Comparison of ENCODE assay signal across 17 cellular contexts in the genomic region with DNA sequence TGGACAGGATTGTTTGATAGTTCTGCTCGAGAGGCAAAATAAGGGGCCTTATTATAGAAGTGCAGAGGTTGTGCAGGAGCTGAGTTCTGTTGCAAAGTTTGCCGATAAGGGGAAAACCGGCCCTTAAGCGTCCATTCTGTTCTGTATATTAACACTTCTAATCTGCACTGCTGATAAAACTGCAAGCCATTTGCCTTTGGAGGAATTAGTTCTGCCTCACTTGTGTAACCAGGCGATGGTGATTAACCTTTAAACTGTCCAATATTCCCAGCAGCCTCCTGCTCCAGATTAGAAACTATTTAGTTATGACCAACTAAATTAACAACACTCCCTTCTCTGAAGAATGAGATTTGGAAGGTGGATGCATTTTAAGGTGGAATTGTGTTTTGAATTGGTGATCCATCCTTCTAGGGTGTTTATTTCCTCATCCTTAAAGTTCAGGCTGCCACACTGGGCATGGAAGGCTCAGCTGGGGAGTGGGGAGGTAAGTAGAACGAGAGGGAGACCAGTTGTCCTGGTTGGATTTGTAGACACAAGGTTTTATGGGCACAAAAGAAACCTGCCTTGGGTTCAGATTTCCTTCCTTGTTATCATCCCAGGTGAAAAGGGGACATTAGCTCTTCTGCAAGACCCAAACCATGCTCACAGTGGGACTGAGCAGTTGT.
A peak's percentile ranks its signal among the peaks of the same experiment; 100 is the strongest.
DNase-seq lines count a peak whose midpoint lies in the region; ATAC-seq and TF ChIP-seq lines count a peak whose summit lies in the region.
"Had no signal": no experiment of that assay in that cellular context is flagged by ENCODE, and none has a peak within 500 bp of the region (broad histone marks: within the 10 kb centered on the region; RNA-seq: fewer than 3 reads in every experiment).

No MANE protein-coding gene starts in this region.

- ATAC-seq in GM23338: no peak
- no peak for ATAC-seq in HG03521 (IDR thresholded peaks at IDR 0.05; ENCODE audit: unreplicated experiment)
- ATAC-seq in GM21526 (IDR thresholded peaks at IDR 0.05; ENCODE audit: low FRiP score, unreplicated experiment): no peak
- ATAC-seq in stimulated activated naive CD8-positive, alpha-beta T cell treated with anti-CD3 and anti-CD28 coated beads, Interleukin-15, amount 100 ng/mL, for 72 hours: no peak
- ATAC-seq: HCT116 had no signal

- 0 out of 2 replicates have a peak, but pooled peaks cover 2% of the 10 kb centered on the region for H3K9me2 ChIP-seq in GM23338 (ENCODE audit: insufficient read depth)

- no peak overlapping the region for H3K27ac Mint-ChIP-seq in GM23338
- peak overlapping the region in 1 of 2 donors; percentile 5 for H3K27ac Mint-ChIP-seq in stimulated activated naive CD8-positive, alpha-beta T cell treated with anti-CD3 and anti-CD28 coated beads, Interleukin-15, amount 100 ng/mL, for 72 hours
- H3K27ac Mint-ChIP-seq: B cell; CD4-positive, alpha-beta T cell; HFFc6 had no signal

- no peaks in the 10 kb centered on the region for H3F3A ChIP-seq in GM23338 (replicated peaks; ENCODE audit: low read depth)

- peaks cover 3% of the 10 kb centered on the region for H3K27me3 Mint-ChIP-seq in GM23338 (ENCODE audit: insufficient read depth, low read depth, poor library complexity)
- peaks cover 45% of the 10 kb centered on the region for H3K27me3 Mint-ChIP-seq in stimulated activated naive CD8-positive, alpha-beta T cell treated with anti-CD3 and anti-CD28 coated beads, Interleukin-15, amount 100 ng/mL, for 72 hours

- DNase-seq in GM23338 (ENCODE audit: low spot score): no peak
- peak in 1 of 2 experiments; percentile 38 for DNase-seq in SJCRH30
- DNase-seq in esophagus muscularis mucosa (ENCODE audit: extremely low spot score): peak; percentile 81
- DNase-seq in retinal pigment epithelial cell (ENCODE audit: low read depth): peak; percentile 12
- DNase-seq in stimulated activated naive CD8-positive, alpha-beta T cell treated with anti-CD3 and anti-CD28 coated beads, Interleukin-15, amount 100 ng/mL, for 72 hours: no peak
- no peak for DNase-seq in stimulated activated CD4-positive, alpha-beta T cell treated with anti-CD3 and anti-CD28 coated beads, Interleukin-2, amount 100 ng/mL, for 48 hours
- DNase-seq: 8988T; C1 segment of cervical spinal cord; Caco-2; CD4-positive, alpha-beta T cell; GOT3; H7; HFFc6 had no signal

- no peak for TF ChIP-seq EP300 in esophagus muscularis mucosa (IDR thresholded peaks at IDR 0.05)

- no peak for TF ChIP-seq CTCF in GM23338 (conservative IDR thresholded peaks at IDR 0.05; ENCODE audit: low read depth in 2 of 2)
- no peak for TF ChIP-seq CTCF in esophagus muscularis mucosa (IDR thresholded peaks at IDR 0.05)
- TF ChIP-seq CTCF in retinal pigment epithelial cell (conservative IDR thresholded peaks at IDR 0.05; ENCODE audit: low read depth, low read length): no peak

- no peak overlapping the region for H3K4me2 ChIP-seq in GM23338

- H2AFZ ChIP-seq in GM23338: peak overlapping the region; percentile 47; the same call in 1 of the 2 replicates

- intact Hi-C loops in esophagus muscularis mucosa (cut with DNase I): no loop called here

- 88% methylated on average over 6 of the region's 6 CpGs for WGBS in esophagus muscularis mucosa

- no peaks in the 10 kb centered on the region for H3K9me3 Mint-ChIP-seq in GM23338
- H3K9me3 Mint-ChIP-seq in stimulated activated naive CD8-positive, alpha-beta T cell treated with anti-CD3 and anti-CD28 coated beads, Interleukin-15, amount 100 ng/mL, for 72 hours: no peaks in the 10 kb centered on the region
- H3K9me3 Mint-ChIP-seq: CD4-positive, alpha-beta T cell; HFFc6 had no signal

- no peaks in the 10 kb centered on the region for H4K20me1 ChIP-seq in GM23338 (replicated peaks; ENCODE audit: insufficient read depth)

- no peaks in the 10 kb centered on the region for H3K36me3 ChIP-seq in GM23338 (ENCODE audit: insufficient read depth)
- no peaks in the 10 kb centered on the region for H3K36me3 ChIP-seq in SJCRH30
- H3K36me3 ChIP-seq in esophagus muscularis mucosa: no peaks in the 10 kb centered on the region

- TF ChIP-seq POLR2A in esophagus muscularis mucosa (IDR thresholded peaks at IDR 0.05; ENCODE audit: low read depth): no peak

- H3K79me2 ChIP-seq in GM23338 (replicated peaks; ENCODE audit: insufficient read depth): no peaks in the 10 kb centered on the region

- H3K27me3 ChIP-seq in GM23338 (ENCODE audit: insufficient read depth) (no peaks in the 10 kb centered on the region), SJCRH30 (no peaks in the 10 kb centered on the region), esophagus muscularis mucosa (peaks cover 0 to 21% (median 0%) of the 10 kb centered on the region in 4 donors)

- H3K9me3 ChIP-seq in SJCRH30 (replicated peaks) (no peaks in the 10 kb centered on the region; the same call in 1 of the 2 replicates), esophagus muscularis mucosa (no peaks in the 10 kb centered on the region)
- H3K9me3 ChIP-seq: Caco-2 had no signal

- H3K4me3 ChIP-seq in GM23338 (no peak overlapping the region), SJCRH30 (no peak overlapping the region), esophagus muscularis mucosa (no peak overlapping the region), retinal pigment epithelial cell (ENCODE audit: low read length) (no peak overlapping the region)

- no peaks in the 10 kb centered on the region for H3K4me1 Mint-ChIP-seq in GM23338
- peaks cover 6% of the 10 kb centered on the region for H3K4me1 Mint-ChIP-seq in stimulated activated naive CD8-positive, alpha-beta T cell treated with anti-CD3 and anti-CD28 coated beads, Interleukin-15, amount 100 ng/mL, for 72 hours
- H3K4me1 Mint-ChIP-seq: B cell had no signal

- H3K4me3 Mint-ChIP-seq in GM23338: no peak overlapping the region
- H3K4me3 Mint-ChIP-seq in stimulated activated naive CD8-positive, alpha-beta T cell treated with anti-CD3 and anti-CD28 coated beads, Interleukin-15, amount 100 ng/mL, for 72 hours: no peak overlapping the region
- H3K4me3 Mint-ChIP-seq: B cell; CD4-positive, alpha-beta T cell; HFFc6 had no signal

- no peaks in the 10 kb centered on the region for H3K4me1 ChIP-seq in GM23338 (ENCODE audit: insufficient read depth)
- peaks cover 57% of the 10 kb centered on the region for H3K4me1 ChIP-seq in SJCRH30
- no peaks in the 10 kb centered on the region for H3K4me1 ChIP-seq in esophagus muscularis mucosa

- no peak overlapping the region for H3K27ac ChIP-seq in GM23338 (ENCODE audit: low read depth)
- peak overlapping the region; percentile 26 for H3K27ac ChIP-seq in SJCRH30
- H3K27ac ChIP-seq in esophagus muscularis mucosa (replicated peaks in 1 of 4): no peak overlapping the region

- H3K36me3 Mint-ChIP-seq in GM23338 (ENCODE audit: low read depth): no peaks in the 10 kb centered on the region

TF ChIP-seq in GM23338, 12 proteins besides CTCF, POLR2A, EP300 and RAD21 (continues in another document):
- no peak for TF ChIP-seq EZH2 (IDR thresholded peaks at IDR 0.05; ENCODE audit: low read depth, unreplicated experiment)
- no peak for TF ChIP-seq CREB1 (CRISPR knock-in tag; IDR thresholded peaks at IDR 0.05; ENCODE audit: low read depth)
- no peak for TF ChIP-seq EZH2phosphoT487 (IDR thresholded peaks at IDR 0.05; ENCODE audit: unreplicated experiment)
- TF ChIP-seq, protein P1, sequence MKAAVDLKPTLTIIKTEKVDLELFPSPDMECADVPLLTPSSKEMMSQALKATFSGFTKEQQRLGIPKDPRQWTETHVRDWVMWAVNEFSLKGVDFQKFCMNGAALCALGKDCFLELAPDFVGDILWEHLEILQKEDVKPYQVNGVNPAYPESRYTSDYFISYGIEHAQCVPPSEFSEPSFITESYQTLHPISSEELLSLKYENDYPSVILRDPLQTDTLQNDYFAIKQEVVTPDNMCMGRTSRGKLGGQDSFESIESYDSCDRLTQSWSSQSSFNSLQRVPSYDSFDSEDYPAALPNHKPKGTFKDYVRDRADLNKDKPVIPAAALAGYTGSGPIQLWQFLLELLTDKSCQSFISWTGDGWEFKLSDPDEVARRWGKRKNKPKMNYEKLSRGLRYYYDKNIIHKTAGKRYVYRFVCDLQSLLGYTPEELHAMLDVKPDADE (IDR thresholded peaks at IDR 0.05): no peak
- TF ChIP-seq ZNF114 (CRISPR knock-in tag; IDR thresholded peaks at IDR 0.05): no peak
- TF ChIP-seq POLR2AphosphoS5 (IDR thresholded peaks at IDR 0.05; ENCODE audit: low read depth): no peak
- no peak for TF ChIP-seq STAT1 (IDR thresholded peaks at IDR 0.05; ENCODE audit: unreplicated experiment)
- TF ChIP-seq NANOG (IDR thresholded peaks at IDR 0.05; ENCODE audit: borderline replicate concordance): no peak
- TF ChIP-seq JUNB (IDR thresholded peaks at IDR 0.05; ENCODE audit: unreplicated experiment): no peak
- no peak for TF ChIP-seq ZNF331 (CRISPR knock-in tag; IDR thresholded peaks at IDR 0.05; ENCODE audit: low read depth)

Comparison
In these comparisons a context has a peak if more than half of its experiments do, and no peak if none do; other contexts are left out.
1. DNase-seq: peak in esophagus muscularis mucosa (single experiment) and retinal pigment epithelial cell (single experiment); none in GM23338 (single experiment), stimulated activated naive CD8-positive, alpha-beta T cell treated with anti-CD3 and anti-CD28 coated beads, Interleukin-15, amount 100 ng/mL, for 72 hours (0 of 2) and stimulated activated CD4-positive, alpha-beta T cell treated with anti-CD3 and anti-CD28 coated beads, Interleukin-2, amount 100 ng/mL, for 48 hours (0 of 2).